19 cellular contexts compared by ENCODE assay signal in the genomic region with DNA sequence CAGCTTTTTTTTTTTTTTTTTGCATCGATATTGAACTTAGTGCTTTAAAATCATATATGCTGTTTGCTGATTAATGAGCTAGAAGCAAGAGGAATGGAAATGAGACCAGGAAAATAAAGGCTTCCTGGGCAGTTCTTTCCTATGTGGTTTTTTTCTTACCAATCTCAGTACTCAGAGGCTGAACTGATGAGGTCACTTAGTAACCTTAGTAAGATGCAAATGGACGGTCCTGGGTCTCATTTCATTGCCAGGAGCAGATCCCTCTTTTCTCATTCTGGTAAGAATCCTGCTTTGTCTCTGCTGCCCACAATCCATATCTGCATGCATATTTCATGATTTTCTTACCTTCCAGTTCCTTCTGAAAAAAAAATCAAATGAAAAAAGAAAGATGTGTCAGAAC.
DNase-seq lines count a peak whose midpoint lies in the region; ATAC-seq and TF ChIP-seq lines count a peak whose summit lies in the region.
"Had no signal": no experiment of that assay in that cellular context is flagged by ENCODE, and none has a peak within 500 bp of the region (broad histone marks: within the 10 kb centered on the region; RNA-seq: fewer than 3 reads in every experiment).

No MANE protein-coding gene starts in this region.

- H2AK5ac ChIP-seq in neuronal stem cell (ENCODE audit: low read depth, low read length) = no peak overlapping the region

- no peak overlapping the region for H3K18ac ChIP-seq in neuronal stem cell (ENCODE audit: low read length)

- H2AFZ ChIP-seq in neuronal stem cell (ENCODE audit: low read length) = peak overlapping the region; percentile 26
- H2AFZ ChIP-seq: GM23248 had no signal

- DNase-seq in DMS53 treated with DMSO at 0.1 percent for 48 hours (lab: John Stamatoyannopoulos, UW; ENCODE audit: unreplicated experiment) = peak; percentile 25
- peak; percentile 28 for DNase-seq in SW480 (ENCODE audit: low spot score)
- DNase-seq in neuronal stem cell (ENCODE audit: low spot score) = no peak
- no peak for DNase-seq in left lobe of liver (ENCODE audit: low spot score)
- DNase-seq in HEK293T (ENCODE audit: extremely low spot score) = no peak
- DNase-seq: DMS 273 treated with DMSO at 0.1 percent for 48 hours; effector CD4-positive, alpha-beta T cell; foreskin keratinocyte; GDM1; GM23248; mucosa of descending colon; NCI-H1436; NCI-H510A had no signal

- H2BK12ac ChIP-seq in neuronal stem cell (ENCODE audit: low read length) = no peak overlapping the region

- H2BK15ac ChIP-seq in neuronal stem cell (ENCODE audit: low read length) = no peak overlapping the region

- H3K27me3 ChIP-seq in neuronal stem cell (ENCODE audit: control insufficient read depth in 3 of 3, insufficient read depth in 3 of 3, low read depth in 1 of 3, low read length in 3 of 3) (no peaks in the 10 kb centered on the region), gastroesophageal sphincter (no peaks in the 10 kb centered on the region)
- H3K27me3 ChIP-seq: right lobe of liver, tibial nerve had no signal

- no peaks in the 10 kb centered on the region for H3K79me1 ChIP-seq in neuronal stem cell (ENCODE audit: low read depth, low read length)

- H4K8ac ChIP-seq in neuronal stem cell (ENCODE audit: low read depth, low read length) = no peak overlapping the region

- no peak for ATAC-seq in left lobe of liver
- ATAC-seq in GM19035 (IDR thresholded peaks at IDR 0.05; ENCODE audit: unreplicated experiment) = no peak
- no peak for ATAC-seq in gastroesophageal sphincter
- ATAC-seq: foreskin keratinocyte, mucosa of descending colon had no signal

- H3K9me3 ChIP-seq in neuronal stem cell (replicated peaks in 1 of 2; ENCODE audit: control insufficient read depth in 2 of 2, insufficient read depth in 1 of 2, low read depth in 1 of 2, low read length in 2 of 2) (no peaks in the 10 kb centered on the region), gastroesophageal sphincter (no peaks in the 10 kb centered on the region)
- H3K9me3 ChIP-seq: mucosa of descending colon, right lobe of liver, tibial nerve had no signal

- no peak for TF ChIP-seq POLR2A in gastroesophageal sphincter (IDR thresholded peaks at IDR 0.05)

- H3K9ac ChIP-seq in neuronal stem cell (ENCODE audit: low read depth, low read length, poor library complexity) = no peak overlapping the region
- H3K9ac ChIP-seq: GM23248, KMS-11 had no signal

- no peak overlapping the region for H3K23ac ChIP-seq in neuronal stem cell (ENCODE audit: low read depth, low read length, poor library complexity)

- WGBS in neuronal stem cell (ENCODE audit: extremely low coverage in 2 of 2, insufficient read length in 2 of 2, insufficient replicate concordance in 1 of 2), 2 donors = no CpG with 5 or more reads among the region's 2 CpGs
- WGBS in gastroesophageal sphincter (ENCODE audit: low coverage in 1 of 2), 2 donors = 55 to 67% methylated on average over 2 of the region's 2 CpGs

- no peak overlapping the region for H2BK5ac ChIP-seq in neuronal stem cell (ENCODE audit: low read length)

- POLR2A ChIA-PET in HEK293T (lab: Yijun Ruan, JAX) = no interaction called here

- peaks cover 4 to 11% of the 10 kb centered on the region in 2 donors for H3K4me1 ChIP-seq in neuronal stem cell (ENCODE audit: control insufficient read depth in 2 of 2, insufficient read depth in 1 of 2, low read depth in 1 of 2, low read length in 2 of 2)
- H3K4me1 ChIP-seq in gastroesophageal sphincter = peaks cover 0 to 44% (median 8%) of the 10 kb centered on the region in 3 donors
- H3K4me1 ChIP-seq: foreskin keratinocyte had no signal

- TF ChIP-seq EP300 in gastroesophageal sphincter (IDR thresholded peaks at IDR 0.05) = no peak

- H3K14ac ChIP-seq in neuronal stem cell (ENCODE audit: low read length) = no peak overlapping the region

- H3K4me3 ChIP-seq in neuronal stem cell (ENCODE audit: low read length in 2 of 2) (no peak overlapping the region), gastroesophageal sphincter (no peak overlapping the region)
- H3K4me3 ChIP-seq: GM23248, mucosa of descending colon, right lobe of liver, tibial nerve had no signal

- H2BK120ac ChIP-seq in neuronal stem cell (ENCODE audit: low read depth, low read length) = no peak overlapping the region

- H3K4me2 ChIP-seq in neuronal stem cell (ENCODE audit: insufficient read depth, low read length, poor library complexity, severe bottlenecking) = no peak overlapping the region
- H3K4me2 ChIP-seq: KMS-11 had no signal

- H3K4ac ChIP-seq in neuronal stem cell (ENCODE audit: low read length) = no peak overlapping the region

- TF ChIP-seq CTCF in gastroesophageal sphincter (IDR thresholded peaks at IDR 0.05) = no peak

- H3K27ac ChIP-seq in cingulate gyrus (ENCODE audit: low read depth, low read length) (peak overlapping the region; percentile 30), neuronal stem cell (replicated peaks; ENCODE audit: low read length) (no peak overlapping the region), gastroesophageal sphincter (peak overlapping the region in 1 of 4 donors; percentile 2)
- H3K27ac ChIP-seq: foreskin keratinocyte, GM23248, KMS-11, right lobe of liver had no signal

- H4K91ac ChIP-seq in neuronal stem cell (ENCODE audit: low read depth, low read length, poor library complexity) = no peak overlapping the region

- CTCF ChIA-PET in HEK293T (lab: Yijun Ruan, JAX) = interaction anchor here (0.6 kb wide), 1 partner anchor 26 kb away, joined by 3 read pairs; no protein-coding TSS in a partner anchor

- H3K36me3 ChIP-seq in neuronal stem cell (replicated peaks in 1 of 2; ENCODE audit: control insufficient read depth in 2 of 2, insufficient read depth in 2 of 2, low read length in 2 of 2) (no peaks in the 10 kb centered on the region), gastroesophageal sphincter (no peaks in the 10 kb centered on the region)
- H3K36me3 ChIP-seq: right lobe of liver, tibial nerve had no signal

TF ChIP-seq in HEK293T, 16 proteins besides CTCF, POLR2A, EP300 and RAD21:
- no peak for TF ChIP-seq CTBP1 (IDR thresholded peaks at IDR 0.05; ENCODE audit: borderline replicate concordance)
- TF ChIP-seq TARDBP (IDR thresholded peaks at IDR 0.05) = no peak
- no peak for TF ChIP-seq FOXA1 (IDR thresholded peaks at IDR 0.05)

Comparison
In these comparisons a context has a peak if more than half of its experiments do, and no peak if none do; other contexts are left out.
1. DNase-seq: peak in DMS53 treated with DMSO at 0.1 percent for 48 hours (single experiment) and SW480 (single experiment); none in neuronal stem cell (single experiment), left lobe of liver (single experiment) and HEK293T (single experiment).